ENCODE assay signal across 19 cellular contexts in the genomic region with DNA sequence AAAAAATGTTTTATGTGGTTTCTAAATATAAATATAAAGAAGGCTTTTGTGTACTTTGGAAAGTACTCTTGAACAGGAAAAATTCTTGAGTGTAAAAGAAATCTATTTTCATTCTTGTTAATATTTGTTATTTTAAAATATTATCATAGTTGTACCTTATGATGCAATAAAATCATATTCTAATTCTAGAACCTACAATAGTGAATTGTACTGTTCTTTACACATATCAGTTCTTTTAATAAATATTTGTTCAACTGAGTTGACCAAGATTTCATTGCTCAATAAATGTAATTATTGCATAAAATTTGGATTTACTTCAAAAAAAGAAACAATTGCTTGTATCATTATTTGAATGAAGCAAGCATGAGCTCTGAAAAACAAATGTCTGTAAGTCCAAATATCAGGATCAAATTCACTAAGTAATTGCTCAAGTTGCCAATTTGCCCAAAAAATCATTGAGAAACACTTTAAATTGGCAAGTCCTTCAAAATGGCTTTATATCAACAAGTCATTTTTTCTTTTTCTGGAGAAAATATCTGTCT.
DNase-seq lines count a peak whose midpoint lies in the region; ATAC-seq, FAIRE-seq and TF ChIP-seq lines count a peak whose summit lies in the region.
"Had no signal": no experiment of that assay in that cellular context is flagged by ENCODE, and none has a peak within 500 bp of the region (broad histone marks: within the 10 kb centered on the region; RNA-seq: fewer than 3 reads in every experiment).

No MANE protein-coding gene starts in this region.

- no peak overlapping the region for H3K4me3 ChIP-seq in mammary epithelial cell (replicated peaks in 1 of 3; ENCODE audit: insufficient read depth in 1 of 3, low read depth in 2 of 3, low read length in 3 of 3)
- peak overlapping the region; percentile 66 for H3K4me3 ChIP-seq in adipocyte (ENCODE audit: low read length)
- H3K4me3 ChIP-seq in kidney (ENCODE audit: low read length in 2 of 2), result no peak overlapping the region
- H3K4me3 ChIP-seq: BLaER1 treated with 17β-estradiol and CSF1 and Interleukin-3, amounts not matched to agents 10 nM and 100 nM; GM12878 had no signal

- no peak overlapping the region for H3K27ac ChIP-seq in mammary epithelial cell (ENCODE audit: insufficient read depth, low read depth, low read length)
- no peak overlapping the region for H3K27ac ChIP-seq in kidney (ENCODE audit: low read depth in 2 of 2, low read length in 2 of 2)
- H3K27ac ChIP-seq: BLaER1 treated with 17β-estradiol and CSF1 and Interleukin-3, amounts not matched to agents 10 nM and 100 nM had no signal

- in situ Hi-C loops in mammary epithelial cell (cut with MboI; ENCODE audit: low sequenced_read_pairs in 2 of 2), result loop anchor here in 1 of 2 donors (25.0 kb wide), 1 partner anchor 408 kb away; no protein-coding TSS in a partner anchor

- no peak overlapping the region for H2AFZ ChIP-seq in mammary epithelial cell (ENCODE audit: low read depth, low read length)

- dilution Hi-C loops in mammary epithelial cell (cut with HindIII; ENCODE audit: low sequenced_read_pairs), result no loop called here

- POLR2A ChIA-PET in MCF 10A (lab: Yijun Ruan, JAX), result interaction anchor here (0.7 to 1.4 kb wide), 2 partner anchors 192 to 193 kb away, joined by 3 to 10 read pairs; partner anchors contain the start of gene SLC16A7

- H3K4me3 Mint-ChIP-seq in MCF 10A (ENCODE audit: unreplicated experiment), result no peak overlapping the region
- H3K4me3 Mint-ChIP-seq in activated T-helper 1 cell treated with anti-CD3 and anti-CD28 coated beads, Interleukin-12 subunit alpha, Interleukin-12 subunit beta, Interleukin-2, Interleukin-4 antibody, amounts not matched to agents 30 ng/mL and 10 ng/mL and 1 ng/mL, durations not matched to agents 14 hours and 24 hours and 36 hours, result no peak overlapping the region
- H3K4me3 Mint-ChIP-seq: CD8-positive, alpha-beta memory T cell had no signal

- no TSS peak for BruUV-seq in MCF 10A (replicated peaks; lab: Mats Ljungman, UMichigan)
- no TSS peak for BruUV-seq in mammary epithelial cell (replicated peaks; lab: Mats Ljungman, UMichigan)

- no peak overlapping the region for H3K27ac Mint-ChIP-seq in MCF 10A (ENCODE audit: low read depth, unreplicated experiment)
- H3K27ac Mint-ChIP-seq in activated T-helper 1 cell treated with anti-CD3 and anti-CD28 coated beads, Interleukin-12 subunit alpha, Interleukin-12 subunit beta, Interleukin-2, Interleukin-4 antibody, amounts not matched to agents 30 ng/mL and 10 ng/mL and 1 ng/mL, durations not matched to agents 14 hours and 24 hours and 36 hours, result no peak overlapping the region
- H3K27ac Mint-ChIP-seq: CD8-positive, alpha-beta memory T cell had no signal

- CTCF ChIA-PET in MCF 10A (lab: Yijun Ruan, JAX) (interaction anchor here (0.6 to 1.8 kb wide), 11 partner anchors 9 to 325 kb away, joined by 3 to 8 read pairs (median 3); partner anchors contain the start of gene SLC16A7), mammary epithelial cell (lab: Charles Lee; ENCODE audit: low non-redundant PET) (no interaction called here)

- no peaks in the 10 kb centered on the region for H3K9me3 Mint-ChIP-seq in MCF 10A (ENCODE audit: unreplicated experiment)
- H3K9me3 Mint-ChIP-seq in activated T-helper 1 cell treated with anti-CD3 and anti-CD28 coated beads, Interleukin-12 subunit alpha, Interleukin-12 subunit beta, Interleukin-2, Interleukin-4 antibody, amounts not matched to agents 30 ng/mL and 10 ng/mL and 1 ng/mL, durations not matched to agents 14 hours and 24 hours and 36 hours, result no peaks in the 10 kb centered on the region

- TF ChIP-seq CTCF in MCF 10A (IDR thresholded peaks at IDR 0.05; ENCODE audit: unreplicated experiment) (no peak), mammary epithelial cell (conservative IDR thresholded peaks at IDR 0.05 in 1 of 2, IDR thresholded peaks at IDR 0.05 in 1 of 2; ENCODE audit: extremely low read depth in 1 of 2, insufficient read depth in 1 of 2, low read depth in 1 of 2, low read length in 2 of 2) (no peak), kidney (IDR thresholded peaks at IDR 0.05; ENCODE audit: borderline replicate concordance, extremely low read depth, insufficient read depth) (no peak)

- FAIRE-seq in kidney (lab: Jason Lieb, UNC), result peak; percentile 3
- FAIRE-seq: G401.6, GM12878 had no signal

- no peaks in the 10 kb centered on the region for H3K27me3 ChIP-seq in mammary epithelial cell (ENCODE audit: insufficient read depth, low read length)
- H3K27me3 ChIP-seq in adipocyte (replicated peaks; ENCODE audit: control insufficient read depth, insufficient read depth, low read length), result no peaks in the 10 kb centered on the region
- H3K27me3 ChIP-seq: BLaER1 treated with 17β-estradiol and CSF1 and Interleukin-3, amounts not matched to agents 10 nM and 100 nM had no signal

- no peak for ATAC-seq in HG03139 (IDR thresholded peaks at IDR 0.05; ENCODE audit: unreplicated experiment)
- ATAC-seq: GM12878 had no signal

- H3K4me2 ChIP-seq in mammary epithelial cell (ENCODE audit: insufficient read depth, low read depth, low read length), result no peak overlapping the region

- peak; percentile 39 for DNase-seq in MCF 10A (ENCODE audit: unreplicated experiment)
- no peak for DNase-seq in mammary epithelial cell
- DNase-seq in adipocyte (ENCODE audit: low read depth), result peak; percentile 60
- no peak for DNase-seq in kidney
- DNase-seq in GDM1 (lab: John Stamatoyannopoulos, UW), result no peak
- no peak for DNase-seq in activated T-helper 1 cell treated with anti-CD3 and anti-CD28 coated beads, Interleukin-12 subunit alpha, Interleukin-12 subunit beta, Interleukin-2, Interleukin-4 antibody, amounts not matched to agents 30 ng/mL and 10 ng/mL and 1 ng/mL, durations not matched to agents 14 hours and 24 hours and 36 hours (ENCODE audit: low spot score)
- no peak for DNase-seq in HuH-7 (ENCODE audit: low spot score)
- DNase-seq: 8988T; CD8-positive, alpha-beta memory T cell; DND-41; GOT3; NCI-H2171; NCI-H446; NCI-H69; SIG-M5 had no signal

- H3K4me1 ChIP-seq in mammary epithelial cell (ENCODE audit: insufficient read depth, low read length) (peaks cover 4% of the 10 kb centered on the region), adipocyte (ENCODE audit: control insufficient read depth, insufficient read depth, low read length) (peaks cover 16% of the 10 kb centered on the region), kidney (ENCODE audit: control insufficient read depth in 1 of 2, insufficient read depth in 1 of 2, low read depth in 1 of 2, low read length in 2 of 2) (no peaks in the 10 kb centered on the region)
- H3K4me1 ChIP-seq: BLaER1 treated with 17β-estradiol and CSF1 and Interleukin-3, amounts not matched to agents 10 nM and 100 nM had no signal

- H3K36me3 ChIP-seq in mammary epithelial cell (ENCODE audit: insufficient read depth, low read length), result no peaks in the 10 kb centered on the region
- H3K36me3 ChIP-seq in adipocyte (ENCODE audit: control insufficient read depth, insufficient read depth, low read length, severe bottlenecking), result no peaks in the 10 kb centered on the region
- no peaks in the 10 kb centered on the region for H3K36me3 ChIP-seq in kidney (ENCODE audit: control insufficient read depth in 1 of 2, insufficient read depth in 2 of 2, low read length in 2 of 2)
- H3K36me3 ChIP-seq: BLaER1 treated with 17β-estradiol and CSF1 and Interleukin-3, amounts not matched to agents 10 nM and 100 nM had no signal

- no peaks in the 10 kb centered on the region for H4K20me1 ChIP-seq in mammary epithelial cell (ENCODE audit: insufficient read depth, low read length)
- H4K20me1 ChIP-seq: BLaER1 treated with 17β-estradiol and CSF1 and Interleukin-3, amounts not matched to agents 10 nM and 100 nM had no signal

- no peaks in the 10 kb centered on the region for H3K36me3 Mint-ChIP-seq in MCF 10A (ENCODE audit: insufficient read depth, unreplicated experiment)
- no peaks in the 10 kb centered on the region for H3K36me3 Mint-ChIP-seq in activated T-helper 1 cell treated with anti-CD3 and anti-CD28 coated beads, Interleukin-12 subunit alpha, Interleukin-12 subunit beta, Interleukin-2, Interleukin-4 antibody, amounts not matched to agents 30 ng/mL and 10 ng/mL and 1 ng/mL, durations not matched to agents 14 hours and 24 hours and 36 hours (ENCODE audit: low read depth)
- H3K36me3 Mint-ChIP-seq: CD8-positive, alpha-beta memory T cell had no signal

- H3K27me3 Mint-ChIP-seq in MCF 10A (ENCODE audit: insufficient read depth, unreplicated experiment), result no peaks in the 10 kb centered on the region
- no peaks in the 10 kb centered on the region for H3K27me3 Mint-ChIP-seq in activated T-helper 1 cell treated with anti-CD3 and anti-CD28 coated beads, Interleukin-12 subunit alpha, Interleukin-12 subunit beta, Interleukin-2, Interleukin-4 antibody, amounts not matched to agents 30 ng/mL and 10 ng/mL and 1 ng/mL, durations not matched to agents 14 hours and 24 hours and 36 hours (ENCODE audit: insufficient read depth)

- H3K79me2 ChIP-seq in mammary epithelial cell (ENCODE audit: insufficient read depth, low read length), result no peaks in the 10 kb centered on the region

- intact Hi-C loops in MCF 10A (cut with micrococcal nuclease) (no loop called here), mammary epithelial cell (cut with micrococcal nuclease) (loop anchor here (10.0 kb wide), 1 partner anchor 289 kb away; no protein-coding TSS in a partner anchor), kidney (cut with DNase I) (no loop called here)
- intact Hi-C loops in activated T-helper 1 cell treated with anti-CD3 and anti-CD28 coated beads, Interleukin-12 subunit alpha, Interleukin-12 subunit beta, Interleukin-2, Interleukin-4 antibody, amounts not matched to agents 30 ng/mL and 10 ng/mL and 1 ng/mL, durations not matched to agents 14 hours and 24 hours and 36 hours (cut with micrococcal nuclease), result no loop called here

- peaks cover 10% of the 10 kb centered on the region for H3K4me1 Mint-ChIP-seq in MCF 10A (ENCODE audit: insufficient read depth, unreplicated experiment)
- no peaks in the 10 kb centered on the region for H3K4me1 Mint-ChIP-seq in activated T-helper 1 cell treated with anti-CD3 and anti-CD28 coated beads, Interleukin-12 subunit alpha, Interleukin-12 subunit beta, Interleukin-2, Interleukin-4 antibody, amounts not matched to agents 30 ng/mL and 10 ng/mL and 1 ng/mL, durations not matched to agents 14 hours and 24 hours and 36 hours (ENCODE audit: low read depth)

- H3K9ac ChIP-seq in mammary epithelial cell (ENCODE audit: insufficient read depth, low read length), result no peak overlapping the region
- no peak overlapping the region for H3K9ac ChIP-seq in adipocyte (ENCODE audit: low read length)
- no peak overlapping the region for H3K9ac ChIP-seq in kidney (ENCODE audit: low read length in 2 of 2)
- H3K9ac ChIP-seq: BLaER1 treated with 17β-estradiol and CSF1 and Interleukin-3, amounts not matched to agents 10 nM and 100 nM had no signal

- H3K9me3 ChIP-seq in mammary epithelial cell (replicated peaks; ENCODE audit: insufficient read depth, low read length), result no peaks in the 10 kb centered on the region
- peaks cover 4% of the 10 kb centered on the region for H3K9me3 ChIP-seq in adipocyte (ENCODE audit: control insufficient read depth, low read length)
- no peaks in the 10 kb centered on the region for H3K9me3 ChIP-seq in kidney (ENCODE audit: control insufficient read depth in 1 of 2, low read length in 2 of 2)

Comparison
In these comparisons a context has a peak if more than half of its experiments do, and no peak if none do; other contexts are left out.
1. DNase-seq: peak in MCF 10A (single experiment) and adipocyte (single experiment); none in mammary epithelial cell (single experiment), kidney (single experiment), GDM1 (single experiment), activated T-helper 1 cell treated with anti-CD3 and anti-CD28 coated beads, Interleukin-12 subunit alpha, Interleukin-12 subunit beta, Interleukin-2, Interleukin-4 antibody, amounts not matched to agents 30 ng/mL and 10 ng/mL and 1 ng/mL, durations not matched to agents 14 hours and 24 hours and 36 hours (single experiment) and HuH-7 (single experiment).